8 cellular contexts compared by ENCODE assay signal in the genomic region with DNA sequence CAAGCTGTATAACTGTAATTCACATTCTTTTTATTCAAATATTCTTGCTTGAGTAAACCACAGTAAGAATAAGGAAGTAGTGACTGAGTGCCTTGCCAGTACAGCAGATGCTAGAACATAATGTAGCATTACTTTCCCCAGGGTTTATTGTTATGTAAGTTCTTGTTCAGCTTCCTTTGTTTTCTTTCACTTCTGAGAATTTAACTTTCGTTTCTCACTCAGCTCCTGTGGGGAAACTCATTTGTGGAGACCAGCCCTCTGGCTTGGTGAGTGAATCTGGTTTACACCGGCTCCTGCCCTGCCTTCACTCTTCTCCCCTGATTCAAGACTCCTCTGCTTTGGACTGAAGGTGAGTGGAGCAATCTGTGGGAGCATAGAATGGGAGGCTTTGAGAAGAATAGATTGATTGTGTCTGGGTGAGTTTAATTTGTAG. TPM values are rescaled to one million over a fixed set of nuclear protein-coding genes. Genes with fewer than 3 reads are reported as not detected.
DNase-seq lines count a peak whose midpoint lies in the region; ATAC-seq, FAIRE-seq and TF ChIP-seq lines count a peak whose summit lies in the region.

A gene with protein sequence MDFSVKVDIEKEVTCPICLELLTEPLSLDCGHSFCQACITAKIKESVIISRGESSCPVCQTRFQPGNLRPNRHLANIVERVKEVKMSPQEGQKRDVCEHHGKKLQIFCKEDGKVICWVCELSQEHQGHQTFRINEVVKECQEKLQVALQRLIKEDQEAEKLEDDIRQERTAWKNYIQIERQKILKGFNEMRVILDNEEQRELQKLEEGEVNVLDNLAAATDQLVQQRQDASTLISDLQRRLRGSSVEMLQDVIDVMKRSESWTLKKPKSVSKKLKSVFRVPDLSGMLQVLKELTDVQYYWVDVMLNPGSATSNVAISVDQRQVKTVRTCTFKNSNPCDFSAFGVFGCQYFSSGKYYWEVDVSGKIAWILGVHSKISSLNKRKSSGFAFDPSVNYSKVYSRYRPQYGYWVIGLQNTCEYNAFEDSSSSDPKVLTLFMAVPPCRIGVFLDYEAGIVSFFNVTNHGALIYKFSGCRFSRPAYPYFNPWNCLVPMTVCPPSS (plus strand): TSS at position 240 of the 433 bp plus-strand sequence. CDS start 6,443 bp downstream, outside the sequence.

- FAIRE-seq in colon (lab: Jason Lieb, UNC), result peak; percentile 21

- H3K4me3 Mint-ChIP-seq in activated B cell treated with CpG ODN at 0.5 μM for 24 hours, result peak within 1 kb of the TSS; percentile 96

- ATAC-seq in GM19452 (IDR thresholded peaks at IDR 0.05; ENCODE audit: unreplicated experiment) (peak; percentile 73), HG03521 (IDR thresholded peaks at IDR 0.05; ENCODE audit: unreplicated experiment) (peak; percentile 71), activated B cell treated with CpG ODN at 0.5 μM for 24 hours (ENCODE audit: low read depth) (peak; percentile 73), left colon (peak; percentile 56)

- no peaks in the 10 kb centered on the region for H3K9me3 Mint-ChIP-seq in activated B cell treated with CpG ODN at 0.5 μM for 24 hours

- intact Hi-C loops in activated B cell treated with CpG ODN at 0.5 μM for 24 hours (cut with micrococcal nuclease) (loop anchor here (1.0 to 5.0 kb wide), 3 partner anchors 11 to 923 kb away; a partner anchor contains a TSS), left colon (cut with DNase I, micrococcal nuclease) (loop anchor here in 1 of 2 donors (10.0 kb wide), 1 partner anchor 95 kb away; a partner anchor contains a TSS)

- CTCF ChIA-PET in activated B cell treated with CpG ODN at 0.5 μM for 24 hours (lab: Charles Lee), result interaction anchor here (1.0 to 1.3 kb wide), 5 partner anchors 12 to 65 kb away, joined by 3 to 4 read pairs (median 3); a partner anchor contains a TSS

- TF ChIP-seq CTCF in activated B cell treated with CpG ODN at 0.5 μM for 24 hours (IDR thresholded peaks at IDR 0.05), result no peak

- peaks cover 61% of the 10 kb centered on the region for H3K4me1 Mint-ChIP-seq in activated B cell treated with CpG ODN at 0.5 μM for 24 hours

- DNase-seq in Ammon's horn (ENCODE audit: low spot score) (peak; percentile 64), activated B cell treated with CpG ODN at 0.5 μM for 24 hours (no peak), left colon (peak; percentile 44 to 48), NCI-H1105 (lab: John Stamatoyannopoulos, UW) (no peak)
- peak; percentile 25 to 30 for DNase-seq in stimulated activated CD4-positive, alpha-beta T cell treated with anti-CD3 and anti-CD28 coated beads, Interleukin-2, amount 100 ng/mL, for 48 hours

- peaks cover 43% of the 10 kb centered on the region for H3K36me3 Mint-ChIP-seq in activated B cell treated with CpG ODN at 0.5 μM for 24 hours (ENCODE audit: low read depth)

- peak within 1 kb of the TSS; percentile 94 for H3K27ac Mint-ChIP-seq in activated B cell treated with CpG ODN at 0.5 μM for 24 hours

- no peaks in the 10 kb centered on the region for H3K27me3 Mint-ChIP-seq in activated B cell treated with CpG ODN at 0.5 μM for 24 hours

- POLR2A ChIA-PET in activated B cell treated with CpG ODN at 0.5 μM for 24 hours (lab: Charles Lee), result interaction anchor here (0.6 to 4.7 kb wide), 13 partner anchors 8 to 923 kb away, joined by 3 to 60 read pairs (median 5); a partner anchor contains a TSS

RNA-seq across cellular contexts. Expression of the gene that starts here (rescaled TPM):
- total RNA-seq in activated B cell treated with CpG ODN at 0.5 μM for 24 hours (244 and 255 TPM in 2 replicates), left colon (10 to 100 TPM; 21.0 to 25.2 TPM)

Comparison
In these comparisons a context has a peak if more than half of its experiments do, and no peak if none do; other contexts are left out.
1. DNase-seq: peak in Ammon's horn (single experiment), left colon (2 of 2) and stimulated activated CD4-positive, alpha-beta T cell treated with anti-CD3 and anti-CD28 coated beads, Interleukin-2, amount 100 ng/mL, for 48 hours (2 of 2); none in activated B cell treated with CpG ODN at 0.5 μM for 24 hours (single experiment) and NCI-H1105 (single experiment).
2. Peak in every context shown above with its lines, with median percentiles within 50 percentile points of each other: ATAC-seq.